Comparison of ENCODE assay signal across 18 cellular contexts in genomic region chr12:47786662-47786974, GRCh38. TPM values are rescaled to one million over a fixed set of nuclear protein-coding genes. Genes with fewer than 3 reads are reported as not detected.
DNase-seq lines count a peak whose midpoint lies in the region; ATAC-seq, FAIRE-seq and TF ChIP-seq lines count a peak whose summit lies in the region.
"Had no signal": no experiment of that assay in that cellular context is flagged by ENCODE, and none has a peak within 500 bp of the region (broad histone marks: within the 10 kb centered on the region; RNA-seq: fewer than 3 reads in every experiment).

No MANE protein-coding gene starts in this region.

- H3K27ac ChIP-seq in PC-3 (ENCODE audit: low read length): no peak overlapping the region
- H3K27ac ChIP-seq: HL-60 had no signal

- no peaks in the 10 kb centered on the region for H3K9me2 ChIP-seq in PC-3 (replicated peaks; ENCODE audit: low read length)

- H3K4me3 Mint-ChIP-seq in activated CD4-positive, alpha-beta T cell treated with anti-CD3 and anti-CD28 coated beads, Interleukin-2, amount 10 ng/mL, durations not matched to agents 7 days and 5 days: no peak overlapping the region
- H3K4me3 Mint-ChIP-seq in activated CD8-positive, alpha-beta T cell treated with anti-CD3 and anti-CD28 coated beads, Interleukin-2, amount 10 ng/mL, durations not matched to agents 7 days and 5 days: no peak overlapping the region
- H3K4me3 Mint-ChIP-seq in endothelial cell (ENCODE audit: unreplicated experiment): peak overlapping the region; percentile 59
- no peak overlapping the region for H3K4me3 Mint-ChIP-seq in stimulated activated memory B cell treated with anti-CD40 and anti-IgM and Interleukin-4, amounts not matched to agents 10 μg/mL and 1 μg/mL and 100 μg/mL, for 72 hours
- H3K4me3 Mint-ChIP-seq: activated naive CD8-positive, alpha-beta T cell treated with anti-CD3 and anti-CD28 coated beads, Interleukin-2, amount 10 ng/mL, durations not matched to agents 7 days and 5 days had no signal

- no peaks in the 10 kb centered on the region for H3K9me3 ChIP-seq in PC-3 (ENCODE audit: low read length)
- H3K9me3 ChIP-seq: upper lobe of left lung had no signal

- CTCF ChIA-PET in activated CD4-positive, alpha-beta T cell treated with anti-CD3 and anti-CD28 coated beads, Interleukin-2, amount 10 ng/mL, durations not matched to agents 7 days and 5 days (lab: Charles Lee): interaction anchor here (1.2 to 1.8 kb wide), 2 partner anchors 9 to 51 kb away, joined by 3 to 5 read pairs; no protein-coding TSS in a partner anchor
- CTCF ChIA-PET in activated CD8-positive, alpha-beta T cell treated with anti-CD3 and anti-CD28 coated beads, Interleukin-2, amount 10 ng/mL, durations not matched to agents 7 days and 5 days (lab: Charles Lee): interaction anchor here (0.7 to 4.8 kb wide), 4 partner anchors 8 to 48 kb away, joined by 3 to 18 read pairs (median 4); no protein-coding TSS in a partner anchor
- CTCF ChIA-PET in PC-3 (lab: Charles Lee): no interaction called here

- peak overlapping the region; percentile 54 for H3K27ac Mint-ChIP-seq in activated CD4-positive, alpha-beta T cell treated with anti-CD3 and anti-CD28 coated beads, Interleukin-2, amount 10 ng/mL, durations not matched to agents 7 days and 5 days
- peak overlapping the region; percentile 34 for H3K27ac Mint-ChIP-seq in activated CD8-positive, alpha-beta T cell treated with anti-CD3 and anti-CD28 coated beads, Interleukin-2, amount 10 ng/mL, durations not matched to agents 7 days and 5 days
- H3K27ac Mint-ChIP-seq in endothelial cell (ENCODE audit: unreplicated experiment): peak overlapping the region; percentile 36
- peak overlapping the region; percentile 30 for H3K27ac Mint-ChIP-seq in stimulated activated memory B cell treated with anti-CD40 and anti-IgM and Interleukin-4, amounts not matched to agents 10 μg/mL and 1 μg/mL and 100 μg/mL, for 72 hours

- no peaks in the 10 kb centered on the region for H3K9me3 Mint-ChIP-seq in activated CD4-positive, alpha-beta T cell treated with anti-CD3 and anti-CD28 coated beads, Interleukin-2, amount 10 ng/mL, durations not matched to agents 7 days and 5 days
- no peaks in the 10 kb centered on the region for H3K9me3 Mint-ChIP-seq in activated CD8-positive, alpha-beta T cell treated with anti-CD3 and anti-CD28 coated beads, Interleukin-2, amount 10 ng/mL, durations not matched to agents 7 days and 5 days (ENCODE audit: insufficient read depth)
- no peaks in the 10 kb centered on the region for H3K9me3 Mint-ChIP-seq in endothelial cell (ENCODE audit: unreplicated experiment)
- H3K9me3 Mint-ChIP-seq in stimulated activated memory B cell treated with anti-CD40 and anti-IgM and Interleukin-4, amounts not matched to agents 10 μg/mL and 1 μg/mL and 100 μg/mL, for 72 hours: no peaks in the 10 kb centered on the region
- H3K9me3 Mint-ChIP-seq: activated naive CD8-positive, alpha-beta T cell treated with anti-CD3 and anti-CD28 coated beads, Interleukin-2, amount 10 ng/mL, durations not matched to agents 7 days and 5 days had no signal

- no peak overlapping the region for H3K4me2 ChIP-seq in PC-3 (ENCODE audit: low read length)

- no TSS peak for BruUV-seq in PC-3 (replicated peaks; lab: Mats Ljungman, UMichigan)

- intact Hi-C loops in PC-3 (cut with micrococcal nuclease): no loop called here

- POLR2A ChIA-PET in activated CD4-positive, alpha-beta T cell treated with anti-CD3 and anti-CD28 coated beads, Interleukin-2, amount 10 ng/mL, durations not matched to agents 7 days and 5 days (lab: Charles Lee): no interaction called here
- POLR2A ChIA-PET in activated CD8-positive, alpha-beta T cell treated with anti-CD3 and anti-CD28 coated beads, Interleukin-2, amount 10 ng/mL, durations not matched to agents 7 days and 5 days (lab: Charles Lee): interaction anchor here (1.4 kb wide), 1 partner anchor 21 kb away, joined by 4 read pairs; no protein-coding TSS in a partner anchor
- POLR2A ChIA-PET in PC-3 (lab: Charles Lee; ENCODE audit: unreplicated experiment): no interaction called here

- H3K4me1 Mint-ChIP-seq in activated CD4-positive, alpha-beta T cell treated with anti-CD3 and anti-CD28 coated beads, Interleukin-2, amount 10 ng/mL, durations not matched to agents 7 days and 5 days: no peaks in the 10 kb centered on the region
- H3K4me1 Mint-ChIP-seq in activated CD8-positive, alpha-beta T cell treated with anti-CD3 and anti-CD28 coated beads, Interleukin-2, amount 10 ng/mL, durations not matched to agents 7 days and 5 days (ENCODE audit: low read depth): peaks cover 4% of the 10 kb centered on the region
- peaks cover 2% of the 10 kb centered on the region for H3K4me1 Mint-ChIP-seq in endothelial cell (ENCODE audit: unreplicated experiment)
- H3K4me1 Mint-ChIP-seq in stimulated activated memory B cell treated with anti-CD40 and anti-IgM and Interleukin-4, amounts not matched to agents 10 μg/mL and 1 μg/mL and 100 μg/mL, for 72 hours: no peaks in the 10 kb centered on the region

- FAIRE-seq in GM19239 (lab: Jason Lieb, UNC): no peak
- FAIRE-seq: H54 had no signal

- no peak for ATAC-seq in activated CD8-positive, alpha-beta T cell treated with anti-CD3 and anti-CD28 coated beads, Interleukin-2, amount 10 ng/mL, durations not matched to agents 7 days and 5 days
- no peak for ATAC-seq in stimulated activated memory B cell treated with anti-CD40 and anti-IgM and Interleukin-4, amounts not matched to agents 10 μg/mL and 1 μg/mL and 100 μg/mL, for 72 hours
- ATAC-seq in PC-3: no peak

- H3F3A ChIP-seq in PC-3 (ENCODE audit: low read length, unreplicated experiment): no peaks in the 10 kb centered on the region

- H3K27me3 Mint-ChIP-seq in activated CD4-positive, alpha-beta T cell treated with anti-CD3 and anti-CD28 coated beads, Interleukin-2, amount 10 ng/mL, durations not matched to agents 7 days and 5 days: no peaks in the 10 kb centered on the region
- no peaks in the 10 kb centered on the region for H3K27me3 Mint-ChIP-seq in activated CD8-positive, alpha-beta T cell treated with anti-CD3 and anti-CD28 coated beads, Interleukin-2, amount 10 ng/mL, durations not matched to agents 7 days and 5 days (ENCODE audit: low read depth)
- peaks cover 40% of the 10 kb centered on the region for H3K27me3 Mint-ChIP-seq in endothelial cell (ENCODE audit: unreplicated experiment)
- H3K27me3 Mint-ChIP-seq in stimulated activated memory B cell treated with anti-CD40 and anti-IgM and Interleukin-4, amounts not matched to agents 10 μg/mL and 1 μg/mL and 100 μg/mL, for 72 hours: no peaks in the 10 kb centered on the region
- H3K27me3 Mint-ChIP-seq: activated naive CD8-positive, alpha-beta T cell treated with anti-CD3 and anti-CD28 coated beads, Interleukin-2, amount 10 ng/mL, durations not matched to agents 7 days and 5 days had no signal

- DNase-seq in activated CD4-positive, alpha-beta T cell treated with anti-CD3 and anti-CD28 coated beads, Interleukin-2, amount 10 ng/mL, durations not matched to agents 7 days and 5 days: no peak
- DNase-seq in activated CD4-positive, alpha-beta T cell treated with anti-CD3 and anti-CD28 coated beads for 4 hours: no peak
- DNase-seq in activated CD8-positive, alpha-beta T cell treated with anti-CD3 and anti-CD28 coated beads, Interleukin-2, amount 10 ng/mL, durations not matched to agents 7 days and 5 days: no peak
- DNase-seq in endothelial cell (ENCODE audit: low spot score) (no peak), PC-3 (no peak), GM19239 (ENCODE audit: insufficient read length, low spot score) (no peak)
- DNase-seq in stimulated activated CD4-positive, alpha-beta T cell treated with anti-CD3 and anti-CD28 coated beads, Interleukin-2, amount 100 ng/mL, for 48 hours: no peak
- DNase-seq: activated naive CD8-positive, alpha-beta T cell treated with anti-CD3 and anti-CD28 coated beads, Interleukin-2, amount 10 ng/mL, durations not matched to agents 7 days and 5 days; C1 segment of cervical spinal cord; central memory CD4-positive, alpha-beta T cell; DMS53; MV-4-11; NCI-H187 treated with DMSO at 0.1 percent for 48 hours; NCI-H446; upper lobe of left lung had no signal

- H2AFZ ChIP-seq in PC-3 (ENCODE audit: low read length): no peak overlapping the region

- H3K36me3 ChIP-seq in PC-3 (ENCODE audit: low read depth, low read length): peaks cover 65% of the 10 kb centered on the region

- no peak overlapping the region for H3K4me3 ChIP-seq in PC-3 (ENCODE audit: low read length)
- H3K4me3 ChIP-seq: upper lobe of left lung had no signal

- H3K9ac ChIP-seq in PC-3 (ENCODE audit: low read length): no peak overlapping the region

- H3K79me2 ChIP-seq in PC-3 (ENCODE audit: low read length): no peaks in the 10 kb centered on the region

- peaks cover 59% of the 10 kb centered on the region for H3K36me3 Mint-ChIP-seq in activated CD4-positive, alpha-beta T cell treated with anti-CD3 and anti-CD28 coated beads, Interleukin-2, amount 10 ng/mL, durations not matched to agents 7 days and 5 days (ENCODE audit: low read depth)
- H3K36me3 Mint-ChIP-seq in activated CD8-positive, alpha-beta T cell treated with anti-CD3 and anti-CD28 coated beads, Interleukin-2, amount 10 ng/mL, durations not matched to agents 7 days and 5 days (ENCODE audit: low read depth): peaks cover 75% of the 10 kb centered on the region
- H3K36me3 Mint-ChIP-seq in endothelial cell (ENCODE audit: low read depth, unreplicated experiment): peaks cover 66% of the 10 kb centered on the region
- peaks cover 65% of the 10 kb centered on the region for H3K36me3 Mint-ChIP-seq in stimulated activated memory B cell treated with anti-CD40 and anti-IgM and Interleukin-4, amounts not matched to agents 10 μg/mL and 1 μg/mL and 100 μg/mL, for 72 hours

- no peaks in the 10 kb centered on the region for H3K27me3 ChIP-seq in PC-3 (ENCODE audit: low read length)
- H3K27me3 ChIP-seq: upper lobe of left lung had no signal

- no peaks in the 10 kb centered on the region for H3K4me1 ChIP-seq in PC-3 (ENCODE audit: insufficient read depth, low read length)

- H4K20me1 ChIP-seq in PC-3 (ENCODE audit: low read length): no peaks in the 10 kb centered on the region

- TF ChIP-seq CTCF in endothelial cell (IDR thresholded peaks at IDR 0.05; ENCODE audit: unreplicated experiment) (no peak), PC-3 (conservative IDR thresholded peaks at IDR 0.05; ENCODE audit: low read depth, low read length) (no peak)

RNA-seq across cellular contexts. Expression of gene SLC48A1, which starts 13.6 kb away (rescaled TPM):
- total RNA-seq in activated CD4-positive, alpha-beta T cell treated with anti-CD3 and anti-CD28 coated beads, Interleukin-2, amount 10 ng/mL, durations not matched to agents 7 days and 5 days: 1 to 10 TPM; 7.9 to 9.1 TPM
- total RNA-seq in activated CD8-positive, alpha-beta T cell treated with anti-CD3 and anti-CD28 coated beads, Interleukin-2, amount 10 ng/mL, durations not matched to agents 7 days and 5 days: 1 to 10 TPM; 7.0 to 8.1 TPM
- total RNA-seq in endothelial cell (ENCODE audit: unreplicated experiment) (65.5 TPM), PC-3 (2014; rRNA removed) (21.4 and 22.3 TPM in 2 replicates)

RNA-seq across cellular contexts. Expression of gene RAPGEF3, which starts 27.9 kb away (rescaled TPM):
- under 1 TPM in 1 of 2 experiments, not detected in 1; 0.15 TPM for total RNA-seq in activated CD4-positive, alpha-beta T cell treated with anti-CD3 and anti-CD28 coated beads, Interleukin-2, amount 10 ng/mL, durations not matched to agents 7 days and 5 days
- under 1 TPM in 1 of 2 experiments, not detected in 1; 0.24 TPM for total RNA-seq in activated CD8-positive, alpha-beta T cell treated with anti-CD3 and anti-CD28 coated beads, Interleukin-2, amount 10 ng/mL, durations not matched to agents 7 days and 5 days
- total RNA-seq in endothelial cell (ENCODE audit: unreplicated experiment) (81.5 TPM), PC-3 (2014; rRNA removed) (6.7 and 9.3 TPM in 2 replicates)

RNA-seq across cellular contexts. Expression of gene HDAC7, which starts 33.1 kb away (rescaled TPM):
- 100 to 1,000 TPM; 218 to 232 TPM for total RNA-seq in activated CD4-positive, alpha-beta T cell treated with anti-CD3 and anti-CD28 coated beads, Interleukin-2, amount 10 ng/mL, durations not matched to agents 7 days and 5 days
- 100 to 1,000 TPM; 180 to 207 TPM for total RNA-seq in activated CD8-positive, alpha-beta T cell treated with anti-CD3 and anti-CD28 coated beads, Interleukin-2, amount 10 ng/mL, durations not matched to agents 7 days and 5 days
- total RNA-seq in endothelial cell (ENCODE audit: unreplicated experiment) (387 TPM), PC-3 (2014; rRNA removed) (44.2 and 59.6 TPM in 2 replicates)
